In genomic region chr16:20799599-20799998, GRCh38 we compare ENCODE assay signal across 8 cellular contexts. TPM values are rescaled to one million over a fixed set of nuclear protein-coding genes. Genes with fewer than 3 reads are reported as not detected.
DNase-seq lines count a peak whose midpoint lies in the region; ATAC-seq and TF ChIP-seq lines count a peak whose summit lies in the region.

No MANE protein-coding gene starts in this region.

- H3K27ac Mint-ChIP-seq in CD4-positive, CD25-positive, alpha-beta regulatory T cell, result peak overlapping the region in 1 of 3 donors; percentile 17
- H3K27ac Mint-ChIP-seq in stimulated activated effector memory CD8-positive, alpha-beta T cell treated with anti-CD3 and anti-CD28 coated beads, Interleukin-12 subunit alpha, Interleukin-12 subunit beta, amount 100 ng/mL, for 72 hours, result no peak overlapping the region

- H3K9me3 Mint-ChIP-seq in CD4-positive, CD25-positive, alpha-beta regulatory T cell, result no peaks in the 10 kb centered on the region
- no peaks in the 10 kb centered on the region for H3K9me3 Mint-ChIP-seq in stimulated activated effector memory CD8-positive, alpha-beta T cell treated with anti-CD3 and anti-CD28 coated beads, Interleukin-12 subunit alpha, Interleukin-12 subunit beta, amount 100 ng/mL, for 72 hours

- no peaks in the 10 kb centered on the region for H3K9me2 ChIP-seq in Karpas-422 (replicated peaks; ENCODE audit: insufficient read depth, low read length)

- ATAC-seq in CD4-positive, CD25-positive, alpha-beta regulatory T cell (ENCODE audit: low read depth in 2 of 2), result no peak
- ATAC-seq in lower lobe of right lung, result no peak
- ATAC-seq in stimulated activated effector memory CD8-positive, alpha-beta T cell treated with anti-CD3 and anti-CD28 coated beads, Interleukin-12 subunit alpha, Interleukin-12 subunit beta, amount 100 ng/mL, for 72 hours, result no peak
- ATAC-seq in HG02885 (IDR thresholded peaks at IDR 0.05; ENCODE audit: poor library complexity, unreplicated experiment), result no peak

- peaks cover 0 to 16% (median 7%) of the 10 kb centered on the region in 4 donors for H3K4me1 Mint-ChIP-seq in CD4-positive, CD25-positive, alpha-beta regulatory T cell
- H3K4me1 Mint-ChIP-seq in stimulated activated effector memory CD8-positive, alpha-beta T cell treated with anti-CD3 and anti-CD28 coated beads, Interleukin-12 subunit alpha, Interleukin-12 subunit beta, amount 100 ng/mL, for 72 hours, result no peaks in the 10 kb centered on the region

- H3K4me3 ChIP-seq in CD4-positive, CD25-positive, alpha-beta regulatory T cell (ENCODE audit: low read depth, low read length), result no peak overlapping the region
- H3K4me3 ChIP-seq in Karpas-422 (ENCODE audit: low read length) (no peak overlapping the region), ascending aorta (no peak overlapping the region), lower lobe of right lung (no peak overlapping the region)

- peaks cover 4% of the 10 kb centered on the region for H3K36me3 ChIP-seq in CD4-positive, CD25-positive, alpha-beta regulatory T cell (ENCODE audit: control insufficient read depth, insufficient read depth, low read length)
- H3K36me3 ChIP-seq in Karpas-422 (ENCODE audit: insufficient read depth, low read length), result peaks cover 33% of the 10 kb centered on the region; the same call in 1 of the 2 replicates
- H3K36me3 ChIP-seq in ascending aorta, result peaks cover 0 to 13% of the 10 kb centered on the region in 2 donors
- H3K36me3 ChIP-seq in lower lobe of right lung, result peaks cover 38% of the 10 kb centered on the region

- intact Hi-C loops in ascending aorta (cut with DNase I) (loop anchor here (1.0 kb wide), 1 partner anchor 284 kb away; no protein-coding TSS in a partner anchor), lower lobe of right lung (cut with DNase I) (no loop called here)

- H3K9me3 ChIP-seq in CD4-positive, CD25-positive, alpha-beta regulatory T cell (ENCODE audit: control insufficient read depth in 2 of 2, low read length in 2 of 2), result no peaks in the 10 kb centered on the region
- H3K9me3 ChIP-seq in Karpas-422 (ENCODE audit: low read length) (no peaks in the 10 kb centered on the region), ascending aorta (no peaks in the 10 kb centered on the region), lower lobe of right lung (no peaks in the 10 kb centered on the region)

- TF ChIP-seq CTCF in ascending aorta (IDR thresholded peaks at IDR 0.05) (peak in 2 of 3 experiments; percentile 53 to 60), lower lobe of right lung (IDR thresholded peaks at IDR 0.05) (peak; percentile 48)

- H4K20me1 ChIP-seq in Karpas-422 (ENCODE audit: insufficient read depth, low read depth, low read length), result no peaks in the 10 kb centered on the region

- H3K27me3 ChIP-seq in CD4-positive, CD25-positive, alpha-beta regulatory T cell (ENCODE audit: control insufficient read depth, insufficient read depth, low read length), result no peaks in the 10 kb centered on the region
- no peaks in the 10 kb centered on the region for H3K27me3 ChIP-seq in Karpas-422 (ENCODE audit: low read length)
- H3K27me3 ChIP-seq in ascending aorta, result no peaks in the 10 kb centered on the region
- no peaks in the 10 kb centered on the region for H3K27me3 ChIP-seq in lower lobe of right lung (ENCODE audit: low read depth)

- H3K9ac ChIP-seq in Karpas-422 (ENCODE audit: low read length), result no peak overlapping the region

- no peaks in the 10 kb centered on the region; the same call in 1 of the 2 replicates for H3K79me2 ChIP-seq in Karpas-422 (ENCODE audit: low read length)

- DNase-seq in CD4-positive, CD25-positive, alpha-beta regulatory T cell, result peak in 2 of 3 donors; percentile 31 to 34
- DNase-seq in Karpas-422, result peak; percentile 76
- no peak for DNase-seq in ascending aorta (ENCODE audit: low spot score in 2 of 2)
- DNase-seq in lower lobe of right lung, result no peak
- no peak for DNase-seq in stimulated activated effector memory CD8-positive, alpha-beta T cell treated with anti-CD3 and anti-CD28 coated beads, Interleukin-12 subunit alpha, Interleukin-12 subunit beta, amount 100 ng/mL, for 72 hours (ENCODE audit: low spot score in 2 of 2)
- DNase-seq in stimulated activated CD4-positive, alpha-beta T cell treated with anti-CD3 and anti-CD28 coated beads, Interleukin-4, amount 100 ng/mL, for 4 hours, result no peak
- DNase-seq in NCI-H187 treated with DMSO at 0.1 percent for 48 hours (lab: John Stamatoyannopoulos, UW), result no peak

- H3K27me3 Mint-ChIP-seq in CD4-positive, CD25-positive, alpha-beta regulatory T cell, result no peaks in the 10 kb centered on the region

- H3K4me2 ChIP-seq in Karpas-422 (ENCODE audit: low read depth, low read length, poor library complexity, severe bottlenecking), result no peak overlapping the region

- no peaks in the 10 kb centered on the region for H3K36me3 Mint-ChIP-seq in CD4-positive, CD25-positive, alpha-beta regulatory T cell
- peaks cover 18% of the 10 kb centered on the region for H3K36me3 Mint-ChIP-seq in stimulated activated effector memory CD8-positive, alpha-beta T cell treated with anti-CD3 and anti-CD28 coated beads, Interleukin-12 subunit alpha, Interleukin-12 subunit beta, amount 100 ng/mL, for 72 hours

- no peak overlapping the region for H3K4me3 Mint-ChIP-seq in CD4-positive, CD25-positive, alpha-beta regulatory T cell
- H3K4me3 Mint-ChIP-seq in stimulated activated effector memory CD8-positive, alpha-beta T cell treated with anti-CD3 and anti-CD28 coated beads, Interleukin-12 subunit alpha, Interleukin-12 subunit beta, amount 100 ng/mL, for 72 hours, result no peak overlapping the region

- no peak overlapping the region for H2AFZ ChIP-seq in Karpas-422 (ENCODE audit: low read length)

- H3K27ac ChIP-seq in CD4-positive, CD25-positive, alpha-beta regulatory T cell (ENCODE audit: insufficient read depth, low read length, poor library complexity, severe bottlenecking), result no peak overlapping the region
- H3K27ac ChIP-seq in Karpas-422 (ENCODE audit: low read length) (no peak overlapping the region), ascending aorta (peak overlapping the region in 1 of 2 donors; percentile 28), lower lobe of right lung (no peak overlapping the region)

- peaks cover 5% of the 10 kb centered on the region for H3K4me1 ChIP-seq in CD4-positive, CD25-positive, alpha-beta regulatory T cell (ENCODE audit: control insufficient read depth, insufficient read depth, low read length, poor library complexity, severe bottlenecking)
- H3K4me1 ChIP-seq in Karpas-422 (ENCODE audit: low read length) (no peaks in the 10 kb centered on the region), ascending aorta (peaks cover 0 to 2% of the 10 kb centered on the region in 2 donors), lower lobe of right lung (no peaks in the 10 kb centered on the region)

RNA-seq across cellular contexts. Expression of gene ERI2, which starts 6.7 kb away (rescaled TPM):
- total RNA-seq in CD4-positive, CD25-positive, alpha-beta regulatory T cell, result 2.0 TPM
- polyA plus RNA-seq in CD4-positive, CD25-positive, alpha-beta regulatory T cell, result 1 to 10 TPM; 2.8 to 4.9 (median 3.6) TPM
- total RNA-seq in Karpas-422 (2014; rRNA removed; shearing (Covaris generic); ENCODE audit: low replicate concordance), result 12.3 and 17.0 TPM in 2 replicates
- total RNA-seq in ascending aorta (not detected), lower lobe of right lung (17.6 TPM)

RNA-seq across cellular contexts. Expression of gene REXO5, which starts 6.7 kb away (rescaled TPM):
- total RNA-seq in CD4-positive, CD25-positive, alpha-beta regulatory T cell, result 1.7 TPM
- polyA plus RNA-seq in CD4-positive, CD25-positive, alpha-beta regulatory T cell, result 1 to 10 TPM in 3 of 4 donors, under 1 TPM in 1; 0.34 to 1.5 (median 1.2) TPM
- total RNA-seq in Karpas-422 (2014; rRNA removed; shearing (Covaris generic); ENCODE audit: low replicate concordance), result 8.4 and 13.9 TPM in 2 replicates
- total RNA-seq in ascending aorta (2.1 TPM), lower lobe of right lung (4.7 TPM)

RNA-seq across cellular contexts. Expression of gene ACSM3, which starts 35.8 kb away (rescaled TPM):
- total RNA-seq in CD4-positive, CD25-positive, alpha-beta regulatory T cell, result 0.91 TPM
- 1 to 10 TPM; 1.7 to 7.2 (median 3.7) TPM for polyA plus RNA-seq in CD4-positive, CD25-positive, alpha-beta regulatory T cell
- 1.1 and 1.6 TPM in 2 replicates for total RNA-seq in Karpas-422 (2014; rRNA removed; shearing (Covaris generic); ENCODE audit: low replicate concordance)
- not detected for total RNA-seq in ascending aorta
- 25.2 TPM for total RNA-seq in lower lobe of right lung

RNA-seq across cellular contexts. Expression of gene THUMPD1, which starts 58.0 kb away (rescaled TPM):
- total RNA-seq in CD4-positive, CD25-positive, alpha-beta regulatory T cell, result 97.6 TPM
- polyA plus RNA-seq in CD4-positive, CD25-positive, alpha-beta regulatory T cell, result 10 to 100 TPM; 56.1 to 75.1 (median 70.9) TPM
- total RNA-seq in Karpas-422 (2014; rRNA removed; shearing (Covaris generic); ENCODE audit: low replicate concordance), result 38.4 and 40.7 TPM in 2 replicates
- total RNA-seq in ascending aorta, result 12.7 TPM
- 41.3 TPM for total RNA-seq in lower lobe of right lung

Comparison
In these comparisons a context has a peak if more than half of its experiments do, and no peak if none do; other contexts are left out.
1. DNase-seq: peak in CD4-positive, CD25-positive, alpha-beta regulatory T cell (2 of 3) and Karpas-422 (single experiment); none in ascending aorta (0 of 2), lower lobe of right lung (single experiment), stimulated activated effector memory CD8-positive, alpha-beta T cell treated with anti-CD3 and anti-CD28 coated beads, Interleukin-12 subunit alpha, Interleukin-12 subunit beta, amount 100 ng/mL, for 72 hours (0 of 2), stimulated activated CD4-positive, alpha-beta T cell treated with anti-CD3 and anti-CD28 coated beads, Interleukin-4, amount 100 ng/mL, for 4 hours (0 of 2) and NCI-H187 treated with DMSO at 0.1 percent for 48 hours (single experiment).